Comparison of ENCODE assay signal across 13 cellular contexts in genomic region chr1:38840281-38840680, GRCh38. TPM values are rescaled to one million over a fixed set of nuclear protein-coding genes. Genes with fewer than 3 reads are reported as not detected.
"Had no signal": no experiment of that assay in that cellular context is flagged by ENCODE, and none has a peak within 500 bp of the region (broad histone marks: within the 10 kb centered on the region; RNA-seq: fewer than 3 reads in every experiment).

No MANE protein-coding gene starts in this region.

- H3K4me3 ChIP-seq: gastrocnemius medialis, SK-N-MC, skin epidermis had no signal

- DNase-seq: activated CD4-positive, alpha-beta T cell treated with anti-CD3 and anti-CD28 coated beads, Interleukin-2, amount 50 U/mL, for 48 hours; activated effector memory CD4-positive, alpha-beta T cell treated with anti-CD3 and anti-CD28 coated beads, Interleukin-2, amount 50 U/mL, for 16 hours; activated naive CD8-positive, alpha-beta T cell treated with anti-CD3 and anti-CD28 coated beads, Interleukin-2, amount 50 U/mL, for 24 hours; gastrocnemius medialis; kidney; left ventricle myocardium superior; retina had no signal

- H3K9me3 Mint-ChIP-seq: activated naive CD8-positive, alpha-beta T cell treated with anti-CD3 and anti-CD28 coated beads, Interleukin-2, amount 50 U/mL, for 24 hours had no signal

- H3K27ac ChIP-seq: gastrocnemius medialis, SK-N-MC, skin epidermis had no signal

- H3K27ac Mint-ChIP-seq: activated naive CD8-positive, alpha-beta T cell treated with anti-CD3 and anti-CD28 coated beads, Interleukin-2, amount 50 U/mL, for 24 hours had no signal

- H3K27me3 ChIP-seq: gastrocnemius medialis had no signal

- H3K9me3 ChIP-seq: gastrocnemius medialis had no signal

- H3K4me1 Mint-ChIP-seq: activated naive CD8-positive, alpha-beta T cell treated with anti-CD3 and anti-CD28 coated beads, Interleukin-2, amount 50 U/mL, for 24 hours had no signal

- H3K27me3 Mint-ChIP-seq: activated naive CD8-positive, alpha-beta T cell treated with anti-CD3 and anti-CD28 coated beads, Interleukin-2, amount 50 U/mL, for 24 hours had no signal

- H3K4me3 Mint-ChIP-seq: activated naive CD8-positive, alpha-beta T cell treated with anti-CD3 and anti-CD28 coated beads, Interleukin-2, amount 50 U/mL, for 24 hours had no signal

- ATAC-seq: activated CD4-positive, CD25-positive, alpha-beta regulatory T cell treated with anti-CD3 and anti-CD28 coated beads, Interleukin-2, amount 50 U/mL, for 24 hours; activated naive CD8-positive, alpha-beta T cell treated with anti-CD3 and anti-CD28 coated beads, Interleukin-2, amount 50 U/mL, for 24 hours; gastrocnemius medialis had no signal

RNA-seq across cellular contexts. Expression of gene GJA9, which starts 41.1 kb away (rescaled TPM):
- total RNA-seq: astrocyte; gastrocnemius medialis; kidney; left ventricle myocardium superior; T-helper 2 cell treated with Interferon-gamma antibody and Interleukin-4, amounts not matched to agents 100 ng/mL and 5 ng/mL, for 36 hours had no signal
- polyA plus RNA-seq: fibroblast of lung had no signal
